1 cellular context compared by ENCODE assay signal in genomic region chr11:44911031-44911814, GRCh38.
TF ChIP-seq lines count a peak whose summit lies in the region.

No MANE protein-coding gene starts in this region.

TF ChIP-seq in GM23338, 12 proteins besides CTCF, POLR2A, EP300 and RAD21 (continued from another document):
- TF ChIP-seq, protein P1, sequence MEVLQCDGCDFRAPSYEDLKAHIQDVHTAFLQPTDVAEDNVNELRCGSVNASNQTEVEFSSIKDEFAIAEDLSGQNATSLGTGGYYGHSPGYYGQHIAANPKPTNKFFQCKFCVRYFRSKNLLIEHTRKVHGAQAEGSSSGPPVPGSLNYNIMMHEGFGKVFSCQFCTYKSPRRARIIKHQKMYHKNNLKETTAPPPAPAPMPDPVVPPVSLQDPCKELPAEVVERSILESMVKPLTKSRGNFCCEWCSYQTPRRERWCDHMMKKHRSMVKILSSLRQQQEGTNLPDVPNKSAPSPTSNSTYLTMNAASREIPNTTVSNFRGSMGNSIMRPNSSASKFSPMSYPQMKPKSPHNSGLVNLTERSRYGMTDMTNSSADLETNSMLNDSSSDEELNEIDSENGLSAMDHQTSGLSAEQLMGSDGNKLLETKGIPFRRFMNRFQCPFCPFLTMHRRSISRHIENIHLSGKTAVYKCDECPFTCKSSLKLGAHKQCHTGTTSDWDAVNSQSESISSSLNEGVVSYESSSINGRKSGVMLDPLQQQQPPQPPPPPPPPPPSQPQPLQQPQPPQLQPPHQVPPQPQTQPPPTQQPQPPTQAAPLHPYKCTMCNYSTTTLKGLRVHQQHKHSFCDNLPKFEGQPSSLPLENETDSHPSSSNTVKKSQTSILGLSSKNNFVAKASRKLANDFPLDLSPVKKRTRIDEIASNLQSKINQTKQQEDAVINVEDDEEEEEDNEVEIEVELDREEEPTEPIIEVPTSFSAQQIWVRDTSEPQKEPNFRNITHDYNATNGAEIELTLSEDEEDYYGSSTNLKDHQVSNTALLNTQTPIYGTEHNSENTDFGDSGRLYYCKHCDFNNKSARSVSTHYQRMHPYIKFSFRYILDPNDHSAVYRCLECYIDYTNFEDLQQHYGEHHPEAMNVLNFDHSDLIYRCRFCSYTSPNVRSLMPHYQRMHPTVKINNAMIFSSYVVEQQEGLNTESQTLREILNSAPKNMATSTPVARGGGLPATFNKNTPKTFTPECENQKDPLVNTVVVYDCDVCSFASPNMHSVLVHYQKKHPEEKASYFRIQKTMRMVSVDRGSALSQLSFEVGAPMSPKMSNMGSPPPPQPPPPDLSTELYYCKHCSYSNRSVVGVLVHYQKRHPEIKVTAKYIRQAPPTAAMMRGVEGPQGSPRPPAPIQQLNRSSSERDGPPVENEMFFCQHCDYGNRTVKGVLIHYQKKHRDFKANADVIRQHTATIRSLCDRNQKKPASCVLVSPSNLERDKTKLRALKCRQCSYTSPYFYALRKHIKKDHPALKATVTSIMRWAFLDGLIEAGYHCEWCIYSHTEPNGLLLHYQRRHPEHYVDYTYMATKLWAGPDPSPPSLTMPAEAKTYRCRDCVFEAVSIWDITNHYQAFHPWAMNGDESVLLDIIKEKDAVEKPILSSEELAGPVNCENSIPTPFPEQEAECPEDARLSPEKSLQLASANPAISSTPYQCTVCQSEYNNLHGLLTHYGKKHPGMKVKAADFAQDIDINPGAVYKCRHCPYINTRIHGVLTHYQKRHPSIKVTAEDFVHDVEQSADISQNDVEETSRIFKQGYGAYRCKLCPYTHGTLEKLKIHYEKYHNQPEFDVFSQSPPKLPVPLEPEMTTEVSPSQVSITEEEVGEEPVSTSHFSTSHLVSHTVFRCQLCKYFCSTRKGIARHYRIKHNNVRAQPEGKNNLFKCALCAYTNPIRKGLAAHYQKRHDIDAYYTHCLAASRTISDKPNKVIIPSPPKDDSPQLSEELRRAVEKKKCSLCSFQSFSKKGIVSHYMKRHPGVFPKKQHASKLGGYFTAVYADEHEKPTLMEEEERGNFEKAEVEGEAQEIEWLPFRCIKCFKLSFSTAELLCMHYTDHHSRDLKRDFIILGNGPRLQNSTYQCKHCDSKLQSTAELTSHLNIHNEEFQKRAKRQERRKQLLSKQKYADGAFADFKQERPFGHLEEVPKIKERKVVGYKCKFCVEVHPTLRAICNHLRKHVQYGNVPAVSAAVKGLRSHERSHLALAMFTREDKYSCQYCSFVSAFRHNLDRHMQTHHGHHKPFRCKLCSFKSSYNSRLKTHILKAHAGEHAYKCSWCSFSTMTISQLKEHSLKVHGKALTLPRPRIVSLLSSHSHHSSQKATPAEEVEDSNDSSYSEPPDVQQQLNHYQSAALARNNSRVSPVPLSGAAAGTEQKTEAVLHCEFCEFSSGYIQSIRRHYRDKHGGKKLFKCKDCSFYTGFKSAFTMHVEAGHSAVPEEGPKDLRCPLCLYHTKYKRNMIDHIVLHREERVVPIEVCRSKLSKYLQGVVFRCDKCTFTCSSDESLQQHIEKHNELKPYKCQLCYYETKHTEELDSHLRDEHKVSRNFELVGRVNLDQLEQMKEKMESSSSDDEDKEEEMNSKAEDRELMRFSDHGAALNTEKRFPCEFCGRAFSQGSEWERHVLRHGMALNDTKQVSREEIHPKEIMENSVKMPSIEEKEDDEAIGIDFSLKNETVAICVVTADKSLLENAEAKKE (CRISPR knock-in tag; IDR thresholded peaks at IDR 0.05): no peak
